ENCODE assay signal across 11 cellular contexts in the genomic region with DNA sequence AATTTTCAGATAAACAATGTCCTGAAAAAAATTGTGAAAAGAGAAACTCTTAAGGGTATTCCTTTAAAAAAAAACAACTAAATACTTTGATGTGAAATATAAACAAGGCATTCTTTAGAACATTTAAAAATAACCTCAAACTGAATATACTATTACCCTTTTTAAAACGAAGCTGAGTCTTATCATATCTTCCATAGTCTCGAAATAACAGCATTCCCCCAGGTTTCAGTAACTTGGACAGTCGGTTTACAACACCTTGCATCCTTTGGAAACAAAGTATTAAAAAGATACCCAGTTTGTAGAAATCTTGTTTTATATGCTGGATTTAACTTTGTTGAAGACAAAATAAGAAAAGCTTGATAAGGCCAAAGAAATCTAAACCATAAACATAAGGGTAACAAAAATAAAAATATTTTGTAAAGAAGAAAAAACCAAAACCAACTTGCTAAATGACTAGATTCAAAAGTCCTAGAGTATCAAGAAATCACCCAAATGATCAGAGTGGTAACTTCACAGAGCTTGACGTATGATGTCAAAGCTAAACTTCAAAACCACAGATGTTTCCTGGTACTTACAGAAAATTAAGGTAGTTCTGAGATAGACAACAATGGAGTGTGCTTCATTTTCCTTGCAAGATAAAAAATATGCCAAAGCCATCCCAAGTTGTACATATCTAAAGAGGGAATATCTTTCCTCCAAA.
DNase-seq lines count a peak whose midpoint lies in the region; ATAC-seq, FAIRE-seq and TF ChIP-seq lines count a peak whose summit lies in the region.
"Had no signal": no experiment of that assay in that cellular context is flagged by ENCODE, and none has a peak within 500 bp of the region (broad histone marks: within the 10 kb centered on the region; RNA-seq: fewer than 3 reads in every experiment).

No MANE protein-coding gene starts in this region.

- peak overlapping the region; percentile 92 for H3K27ac Mint-ChIP-seq in T-helper 17 cell
- H3K27ac Mint-ChIP-seq in naive thymus-derived CD8-positive, alpha-beta T cell: peak overlapping the region in 6 of 10 donors; percentile 44 to 77 (median 58)

- no peaks in the 10 kb centered on the region for H3K9me3 Mint-ChIP-seq in naive thymus-derived CD8-positive, alpha-beta T cell

- intact Hi-C loops in tibial artery (cut with DNase I; ENCODE audit: low total_unique reads): no loop called here

- no peak for TF ChIP-seq CTCF in tibial artery (IDR thresholded peaks at IDR 0.05)

- DNase-seq in GM18507 (ENCODE audit: extremely low spot score, insufficient read length, low read depth) (no peak), T-helper 17 cell (no peak), caudate nucleus (lab: John Stamatoyannopoulos, UW) (no peak), erythroblast (lab: John Stamatoyannopoulos, UW) (no peak), tibial artery (no peak), NCI-H2196 (lab: John Stamatoyannopoulos, UW; ENCODE audit: unreplicated experiment) (no peak)
- DNase-seq in naive thymus-derived CD8-positive, alpha-beta T cell: peak in 4 of 10 donors; percentile 2 to 60 (median 29)
- DNase-seq: cortex of kidney, NCI-H2081 treated with DMSO at 0.1 percent for 48 hours had no signal

- H3K36me3 Mint-ChIP-seq in T-helper 17 cell (ENCODE audit: low read depth): no peaks in the 10 kb centered on the region
- peaks cover 0 to 24% (median 17%) of the 10 kb centered on the region in 3 donors for H3K36me3 Mint-ChIP-seq in naive thymus-derived CD8-positive, alpha-beta T cell

- no peaks in the 10 kb centered on the region for H3K27me3 Mint-ChIP-seq in T-helper 17 cell
- H3K27me3 Mint-ChIP-seq in naive thymus-derived CD8-positive, alpha-beta T cell: no peaks in the 10 kb centered on the region

- POLR2A ChIA-PET in naive thymus-derived CD8-positive, alpha-beta T cell (lab: Charles Lee): interaction anchor here (1.0 kb wide), 1 partner anchor 8 kb away, joined by 3 read pairs; no protein-coding TSS in a partner anchor

- H3K4me1 ChIP-seq in tibial artery: no peaks in the 10 kb centered on the region

- no peaks in the 10 kb centered on the region for H3K36me3 ChIP-seq in tibial artery

- no peak overlapping the region for H3K4me3 ChIP-seq in tibial artery

- TF ChIP-seq POLR2A in erythroblast (IDR thresholded peaks at IDR 0.05; ENCODE audit: low read length): no peak

- H3K4me3 Mint-ChIP-seq in T-helper 17 cell: peak overlapping the region; percentile 79
- H3K4me3 Mint-ChIP-seq in naive thymus-derived CD8-positive, alpha-beta T cell: peak overlapping the region in 4 of 10 donors; percentile 6 to 65 (median 14)

- peak; percentile 82 for FAIRE-seq in GM18507 (lab: Jason Lieb, UNC)

- no peaks in the 10 kb centered on the region for H3K9me3 ChIP-seq in T-helper 17 cell (ENCODE audit: control insufficient read depth, low read length, poor library complexity, severe bottlenecking)
- H3K9me3 ChIP-seq in tibial artery: no peaks in the 10 kb centered on the region

- H3K27me3 ChIP-seq in tibial artery: no peaks in the 10 kb centered on the region

- H3K27ac ChIP-seq in caudate nucleus (ENCODE audit: low read depth, low read length): no peak overlapping the region
- no peak overlapping the region for H3K27ac ChIP-seq in tibial artery

- peak; percentile 39 for ATAC-seq in HG02678 (IDR thresholded peaks at IDR 0.05; ENCODE audit: unreplicated experiment)
- ATAC-seq in T-helper 17 cell: peak; percentile 91
- ATAC-seq in naive thymus-derived CD8-positive, alpha-beta T cell: peak; percentile 79 to 91
- ATAC-seq: sciatic nerve had no signal

- H3K4me1 Mint-ChIP-seq in T-helper 17 cell: peaks cover 30% of the 10 kb centered on the region
- peaks cover 5 to 66% (median 25%) of the 10 kb centered on the region in 4 donors for H3K4me1 Mint-ChIP-seq in naive thymus-derived CD8-positive, alpha-beta T cell

Comparison
In these comparisons a context has a peak if more than half of its experiments do, and no peak if none do; other contexts are left out.
1. ATAC-seq: peak in every context shown above with its lines; median percentile 91 in T-helper 17 cell; 85 in naive thymus-derived CD8-positive, alpha-beta T cell; 39 in HG02678.